In the genomic region with DNA sequence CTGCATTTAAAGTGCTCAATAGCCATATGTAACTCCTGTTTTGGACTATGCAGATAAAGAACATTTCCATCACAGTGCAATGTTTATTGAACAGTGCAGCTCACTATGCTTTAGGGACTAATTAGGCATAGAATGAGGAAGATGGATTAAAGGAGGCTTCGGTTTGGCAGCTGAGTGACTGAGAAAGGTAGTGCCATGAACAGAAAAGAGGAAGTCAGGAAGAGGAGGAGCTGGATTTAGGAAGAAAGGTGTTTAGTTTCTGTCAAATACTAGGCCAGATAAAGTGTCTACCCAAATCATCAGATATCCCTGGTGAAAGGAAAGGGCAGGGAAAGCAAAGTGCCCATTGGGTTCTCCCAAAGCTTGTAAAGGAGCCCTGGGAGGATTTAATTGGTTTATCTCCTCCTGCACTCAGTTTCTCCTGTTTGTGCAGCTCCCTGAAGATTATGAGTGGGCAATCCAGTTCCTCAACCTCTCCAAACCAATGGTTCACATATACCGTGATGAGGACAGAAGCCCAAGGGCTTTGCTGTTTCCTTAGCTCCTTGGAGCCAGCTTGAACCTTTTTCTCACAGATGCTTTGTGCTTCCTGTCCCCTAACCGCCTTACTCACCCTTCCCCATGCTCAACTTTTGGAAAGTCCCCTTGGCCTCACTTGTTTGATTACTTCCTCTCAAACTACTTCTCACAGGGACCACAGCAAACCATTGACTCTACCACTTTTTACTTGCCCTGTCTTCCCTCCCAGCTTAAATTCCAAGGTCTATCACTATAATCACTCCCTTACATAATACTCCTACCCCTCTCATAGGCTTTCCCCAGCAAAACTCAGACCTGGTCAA, we compare ENCODE assay signal across 8 cellular contexts. TPM values are rescaled to one million over a fixed set of nuclear protein-coding genes. Genes with fewer than 3 reads are reported as not detected.
DNase-seq lines count a peak whose midpoint lies in the region; ATAC-seq lines count a peak whose summit lies in the region.

No MANE protein-coding gene starts in this region.

- POLR2A ChIA-PET in activated CD4-positive, alpha-beta T cell treated with anti-CD3 and anti-CD28 coated beads, Interleukin-2, amount 10 ng/mL, durations not matched to agents 7 days and 5 days (lab: Charles Lee): interaction anchor here (0.6 to 0.7 kb wide), 2 partner anchors 29 to 402 kb away, joined by 3 read pairs; no protein-coding TSS in a partner anchor

- peaks cover 9% of the 10 kb centered on the region for H3K9me3 Mint-ChIP-seq in activated CD4-positive, alpha-beta T cell treated with anti-CD3 and anti-CD28 coated beads, Interleukin-2, amount 10 ng/mL, durations not matched to agents 7 days and 5 days

- peak; percentile 49 for ATAC-seq in HG03460 (IDR thresholded peaks at IDR 0.05; ENCODE audit: unreplicated experiment)

- CTCF ChIA-PET in activated CD4-positive, alpha-beta T cell treated with anti-CD3 and anti-CD28 coated beads, Interleukin-2, amount 10 ng/mL, durations not matched to agents 7 days and 5 days (lab: Charles Lee): interaction anchor here (0.7 to 2.7 kb wide), 12 partner anchors 9 to 122 kb away, joined by 3 to 17 read pairs (median 5); no protein-coding TSS in a partner anchor

- peaks cover 45% of the 10 kb centered on the region for H3K4me1 Mint-ChIP-seq in activated CD4-positive, alpha-beta T cell treated with anti-CD3 and anti-CD28 coated beads, Interleukin-2, amount 10 ng/mL, durations not matched to agents 7 days and 5 days

- peak overlapping the region; percentile 90 for H3K27ac Mint-ChIP-seq in activated CD4-positive, alpha-beta T cell treated with anti-CD3 and anti-CD28 coated beads, Interleukin-2, amount 10 ng/mL, durations not matched to agents 7 days and 5 days

- no peaks in the 10 kb centered on the region for H3K27me3 Mint-ChIP-seq in activated CD4-positive, alpha-beta T cell treated with anti-CD3 and anti-CD28 coated beads, Interleukin-2, amount 10 ng/mL, durations not matched to agents 7 days and 5 days

- peak overlapping the region; percentile 20 for H3K4me3 Mint-ChIP-seq in activated CD4-positive, alpha-beta T cell treated with anti-CD3 and anti-CD28 coated beads, Interleukin-2, amount 10 ng/mL, durations not matched to agents 7 days and 5 days

- H3K36me3 Mint-ChIP-seq in activated CD4-positive, alpha-beta T cell treated with anti-CD3 and anti-CD28 coated beads, Interleukin-2, amount 10 ng/mL, durations not matched to agents 7 days and 5 days (ENCODE audit: low read depth): peaks cover 16% of the 10 kb centered on the region

- DNase-seq in activated gamma-delta T cell treated with Interleukin-2 at 50 U/mL for 16 hours: peak; percentile 49
- no peak for DNase-seq in activated gamma-delta T cell (lab: John Stamatoyannopoulos, UW)
- peak; percentile 61 for DNase-seq in activated CD4-positive, alpha-beta T cell treated with anti-CD3 and anti-CD28 coated beads, Interleukin-2, amount 10 ng/mL, durations not matched to agents 7 days and 5 days
- DNase-seq in stimulated activated naive CD4-positive, alpha-beta T cell (lab: John Stamatoyannopoulos, UW): peak in 4 of 6 experiments; percentile 12 to 31 (median 24)
- DNase-seq in NCI-H128 (lab: John Stamatoyannopoulos, UW; ENCODE audit: unreplicated experiment): no peak
- no peak for DNase-seq in NCI-H345 (lab: John Stamatoyannopoulos, UW)
- no peak for DNase-seq in middle frontal gyrus (ENCODE audit: extremely low spot score, low spot score)

RNA-seq across cellular contexts. Expression of gene RAP1A, which starts 3.5 kb away (rescaled TPM):
- 100 to 1,000 TPM; 128 to 130 TPM for total RNA-seq in activated CD4-positive, alpha-beta T cell treated with anti-CD3 and anti-CD28 coated beads, Interleukin-2, amount 10 ng/mL, durations not matched to agents 7 days and 5 days

Comparison
In these comparisons a context has a peak if more than half of its experiments do, and no peak if none do; other contexts are left out.
1. DNase-seq: peak in activated gamma-delta T cell treated with Interleukin-2 at 50 U/mL for 16 hours (single experiment), activated CD4-positive, alpha-beta T cell treated with anti-CD3 and anti-CD28 coated beads, Interleukin-2, amount 10 ng/mL, durations not matched to agents 7 days and 5 days (single experiment) and stimulated activated naive CD4-positive, alpha-beta T cell (4 of 6); none in activated gamma-delta T cell (single experiment), NCI-H128 (single experiment), NCI-H345 (single experiment) and middle frontal gyrus (single experiment).